8 cellular contexts compared by ENCODE assay signal in the genomic region with DNA sequence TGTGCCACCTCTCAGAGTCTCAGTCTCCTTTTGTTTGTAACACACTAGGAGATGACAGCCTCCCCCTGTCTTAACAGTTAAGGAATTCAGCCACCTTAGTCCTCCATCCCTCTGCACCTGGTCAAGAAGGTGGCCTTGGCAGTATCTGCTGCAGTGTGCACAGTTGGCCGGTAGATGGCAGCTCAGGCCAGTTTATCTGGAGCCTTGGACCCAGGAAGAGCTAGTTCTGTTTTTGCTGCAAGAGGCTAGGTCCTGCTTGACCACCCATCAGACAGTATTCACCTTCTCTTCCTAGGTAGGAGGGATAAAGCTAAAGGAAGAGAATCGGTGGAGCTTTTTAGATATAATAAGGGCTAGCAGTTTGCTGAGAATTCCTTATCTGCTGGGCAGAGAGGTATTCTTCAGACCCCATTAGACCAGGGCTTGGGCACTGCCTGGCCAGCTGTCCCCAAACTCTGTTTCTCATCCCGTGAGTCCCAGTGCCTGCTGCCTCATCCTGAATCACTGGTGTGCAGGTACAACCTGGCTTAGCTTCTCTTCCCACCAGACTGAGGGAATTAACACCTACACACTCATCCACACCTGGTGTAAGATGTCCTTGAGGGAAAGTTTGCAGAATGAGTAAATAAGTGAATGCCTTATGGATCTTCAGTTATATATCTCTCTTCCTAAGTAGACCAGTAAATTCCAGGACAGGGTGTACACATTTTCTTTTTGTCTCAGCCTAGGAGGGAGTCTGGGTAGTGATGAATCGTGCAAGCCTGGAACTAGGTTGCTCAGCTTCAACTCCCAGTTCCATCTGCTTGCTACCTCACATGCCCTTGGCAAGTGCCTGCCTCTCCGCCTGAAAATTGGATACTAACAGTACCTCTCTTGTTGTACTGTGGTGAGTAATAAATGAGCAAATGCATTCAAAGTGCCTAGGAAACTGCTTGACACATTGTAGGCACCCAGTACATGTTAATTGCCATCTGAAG.
DNase-seq lines count a peak whose midpoint lies in the region; ATAC-seq and TF ChIP-seq lines count a peak whose summit lies in the region.

No MANE protein-coding gene starts in this region.

- H3K27ac ChIP-seq in caudate nucleus (ENCODE audit: low read depth, low read length), result no peak overlapping the region

- no peak overlapping the region for H3K27ac Mint-ChIP-seq in WTC11

- POLR2A ChIA-PET in WTC11 (lab: Charles Lee), result interaction anchor here (1.3 kb wide), 1 partner anchor 316 kb away, joined by 5 read pairs; no protein-coding TSS in a partner anchor

- H3K4me3 Mint-ChIP-seq in WTC11, result no peak overlapping the region

- DNase-seq in activated gamma-delta T cell treated with Interleukin-2 at 50 U/mL for 16 hours (peak; percentile 35), activated gamma-delta T cell (lab: John Stamatoyannopoulos, UW) (no peak), NCI-H2171 (lab: John Stamatoyannopoulos, UW) (peak; percentile 20), WTC11 (ENCODE audit: low spot score) (peak; percentile 87), caudate nucleus (lab: John Stamatoyannopoulos, UW) (peak in 55 of 61 donors; percentile 7 to 82 (median 36)), kidney tubule cell (ENCODE audit: low spot score) (peak; percentile 84)
- peak; percentile 65 for DNase-seq in stimulated activated CD4-positive, alpha-beta T cell treated with anti-CD3 and anti-CD28 coated beads, Interleukin-4, amount 100 ng/mL, for 24 hours

- peak; percentile 93 for TF ChIP-seq CTCF in WTC11 (IDR thresholded peaks at IDR 0.05)

- no peaks in the 10 kb centered on the region for H3K36me3 Mint-ChIP-seq in WTC11

- H3K27me3 Mint-ChIP-seq in WTC11 (ENCODE audit: low read depth), result no peaks in the 10 kb centered on the region

- CTCF ChIA-PET in WTC11 (lab: Charles Lee), result interaction anchor here (0.6 to 12.8 kb wide), 76 partner anchors 9 to 902 kb away, joined by 3 to 396 read pairs (median 4); partner anchors contain the start of gene INTS4

- no peaks in the 10 kb centered on the region for H3K9me3 Mint-ChIP-seq in WTC11

- peaks cover under 1% of the 10 kb centered on the region for H3K4me1 Mint-ChIP-seq in WTC11

- peak; percentile 78 for ATAC-seq in HG02981 (IDR thresholded peaks at IDR 0.05; ENCODE audit: unreplicated experiment)
- peak; percentile 94 for ATAC-seq in WTC11

TF ChIP-seq in WTC11, 78 proteins besides CTCF, POLR2A, EP300 and RAD21:
- no peak for TF ChIP-seq CREB1 (CRISPR knock-in tag; IDR thresholded peaks at IDR 0.05)
- TF ChIP-seq ZNF219 (CRISPR knock-in tag; IDR thresholded peaks at IDR 0.05; ENCODE audit: borderline replicate concordance), result no peak
- no peak for TF ChIP-seq PRDM15 (CRISPR knock-in tag; IDR thresholded peaks at IDR 0.05)
- TF ChIP-seq, protein P1, sequence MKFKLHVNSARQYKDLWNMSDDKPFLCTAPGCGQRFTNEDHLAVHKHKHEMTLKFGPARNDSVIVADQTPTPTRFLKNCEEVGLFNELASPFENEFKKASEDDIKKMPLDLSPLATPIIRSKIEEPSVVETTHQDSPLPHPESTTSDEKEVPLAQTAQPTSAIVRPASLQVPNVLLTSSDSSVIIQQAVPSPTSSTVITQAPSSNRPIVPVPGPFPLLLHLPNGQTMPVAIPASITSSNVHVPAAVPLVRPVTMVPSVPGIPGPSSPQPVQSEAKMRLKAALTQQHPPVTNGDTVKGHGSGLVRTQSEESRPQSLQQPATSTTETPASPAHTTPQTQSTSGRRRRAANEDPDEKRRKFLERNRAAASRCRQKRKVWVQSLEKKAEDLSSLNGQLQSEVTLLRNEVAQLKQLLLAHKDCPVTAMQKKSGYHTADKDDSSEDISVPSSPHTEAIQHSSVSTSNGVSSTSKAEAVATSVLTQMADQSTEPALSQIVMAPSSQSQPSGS (CRISPR knock-in tag; IDR thresholded peaks at IDR 0.05; ENCODE audit: borderline replicate concordance, low read depth), result no peak
- no peak for TF ChIP-seq ATF3 (CRISPR knock-in tag; conservative IDR thresholded peaks at IDR 0.05)
- TF ChIP-seq PRRX2 (CRISPR knock-in tag; IDR thresholded peaks at IDR 0.05), result no peak
- no peak for TF ChIP-seq IRF2 (CRISPR knock-in tag; IDR thresholded peaks at IDR 0.05; ENCODE audit: borderline replicate concordance, low read depth)
- no peak for TF ChIP-seq E2F5 (CRISPR knock-in tag; IDR thresholded peaks at IDR 0.05)
- TF ChIP-seq NR2C2 (CRISPR knock-in tag; IDR thresholded peaks at IDR 0.05), result no peak
- TF ChIP-seq JAZF1 (CRISPR knock-in tag; IDR thresholded peaks at IDR 0.05), result no peak
- no peak for TF ChIP-seq FOXP1 (CRISPR knock-in tag; IDR thresholded peaks at IDR 0.05; ENCODE audit: borderline replicate concordance)
